9 cellular contexts compared by ENCODE assay signal in genomic region chr22:46035742-46036557, GRCh38. TPM values are rescaled to one million over a fixed set of nuclear protein-coding genes. Genes with fewer than 3 reads are reported as not detected.
A peak's percentile ranks its signal among the peaks of the same experiment; 100 is the strongest.
DNase-seq lines count a peak whose midpoint lies in the region; ATAC-seq, FAIRE-seq and TF ChIP-seq lines count a peak whose summit lies in the region.
"Had no signal": no experiment of that assay in that cellular context is flagged by ENCODE, and none has a peak within 500 bp of the region (broad histone marks: within the 10 kb centered on the region; RNA-seq: fewer than 3 reads in every experiment).

No MANE protein-coding gene starts in this region.

- ATAC-seq in HG03159 (IDR thresholded peaks at IDR 0.05; ENCODE audit: unreplicated experiment), result peak; percentile 88

- H3K4me1 ChIP-seq in kidney (ENCODE audit: control insufficient read depth in 1 of 2, insufficient read depth in 1 of 2, low read depth in 1 of 2, low read length in 2 of 2), result peaks cover 4 to 14% of the 10 kb centered on the region in 2 donors

- peak; percentile 7 for TF ChIP-seq CTCF in kidney (IDR thresholded peaks at IDR 0.05; ENCODE audit: borderline replicate concordance, extremely low read depth, insufficient read depth)

- peak; percentile 100 for DNase-seq in AG20443 (ENCODE audit: low spot score)
- peak; percentile 91 for DNase-seq in NCI-H345 treated with DMSO at 0.1 percent for 48 hours (lab: John Stamatoyannopoulos, UW; ENCODE audit: unreplicated experiment)
- peak; percentile 100 for DNase-seq in activated CD4-positive, CD25-positive, alpha-beta regulatory T cell treated with anti-CD3 and anti-CD28 coated beads, Interleukin-2, amount 50 U/mL, for 72 hours
- peak; percentile 99 for DNase-seq in cerebellar cortex (ENCODE audit: low spot score)
- peak; percentile 100 for DNase-seq in kidney
- DNase-seq in stimulated activated CD4-positive, alpha-beta T cell treated with anti-CD3 and anti-CD28 coated beads, Interleukin-12 subunit alpha, Interleukin-12 subunit beta, amount 100 ng/mL, for 48 hours (ENCODE audit: low read depth in 2 of 3, low spot score in 1 of 3), result peak; percentile 99 to 100 (median 100)

- H3K27ac ChIP-seq in kidney (ENCODE audit: low read depth in 2 of 2, low read length in 2 of 2), result peak overlapping the region; percentile 88 to 92

- intact Hi-C loops in kidney (cut with DNase I), result no loop called here

- no peak for FAIRE-seq in kidney (lab: Jason Lieb, UNC)

- in situ Hi-C loops in GM18951 (cut with MboI; ENCODE audit: low sequenced_read_pairs, unreplicated experiment), result no loop called here

- H3K9me3 ChIP-seq in kidney (ENCODE audit: control insufficient read depth in 1 of 2, low read length in 2 of 2), result no peaks in the 10 kb centered on the region

- peak overlapping the region; percentile 80 to 90 for H3K9ac ChIP-seq in kidney (ENCODE audit: low read length in 2 of 2)

- H3K36me3 ChIP-seq in kidney (ENCODE audit: control insufficient read depth in 1 of 2, insufficient read depth in 2 of 2, low read length in 2 of 2), result no peaks in the 10 kb centered on the region

- peak overlapping the region; percentile 66 to 83 for H3K4me3 ChIP-seq in kidney (ENCODE audit: low read length in 2 of 2)

- peak; percentile 95 for TF ChIP-seq POLR2A in GM18951 (IDR thresholded peaks at IDR 0.05; ENCODE audit: extremely low read depth, insufficient read depth, insufficient read length)

RNA-seq across cellular contexts. Expression of gene WNT7B, which starts 59.0 kb away (rescaled TPM):
- total RNA-seq in kidney, result 1.6 TPM
- polyA plus RNA-seq in kidney (ENCODE audit: insufficient read depth, low read depth, low replicate concordance), result 2.4 TPM
- total RNA-seq: activated CD8-positive, alpha-beta memory T cell treated with anti-CD3 and anti-CD28 coated beads for 36 hours had no signal

Comparison
In these comparisons a context has a peak if more than half of its experiments do, and no peak if none do; other contexts are left out.
1. Peak in every context shown above with its lines: DNase-seq, ATAC-seq, H3K4me3 ChIP-seq and H3K27ac ChIP-seq.